Comparison of ENCODE assay signal across 27 cellular contexts in the genomic region with DNA sequence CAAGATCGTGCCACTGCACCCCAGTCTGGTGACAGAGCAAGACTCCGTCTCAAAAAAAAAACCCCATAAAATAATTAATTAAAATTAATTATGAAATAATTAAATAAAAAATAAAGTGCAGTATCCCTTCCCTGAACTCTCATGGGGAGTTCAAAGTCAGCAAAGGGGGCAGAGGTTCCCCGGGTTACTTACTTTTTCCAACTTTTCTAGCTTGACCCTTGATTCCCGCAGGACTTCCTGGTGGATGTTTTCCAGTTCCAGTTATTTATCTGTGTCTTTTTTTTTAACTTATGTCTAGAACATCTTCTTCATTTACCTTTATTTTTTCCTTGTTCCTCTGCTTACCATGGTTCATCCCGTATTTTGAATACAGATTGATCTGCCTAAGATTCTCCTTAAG.
"Had no signal": no experiment of that assay in that cellular context is flagged by ENCODE, and none has a peak within 500 bp of the region (broad histone marks: within the 10 kb centered on the region; RNA-seq: fewer than 3 reads in every experiment).

No MANE protein-coding gene starts in this region.

- H3K4me1 ChIP-seq: breast epithelium, colonic mucosa had no signal

- H3K4me3 ChIP-seq: ascending aorta, breast epithelium, cardiac muscle cell, colonic mucosa had no signal

- H3K36me3 ChIP-seq: breast epithelium, cardiac muscle cell, colonic mucosa, WERI-Rb-1 had no signal

- ATAC-seq: activated CD4-positive, CD25-positive, alpha-beta regulatory T cell treated with anti-CD3 and anti-CD28 coated beads, Interleukin-2, amount 50 U/mL, for 24 hours; activated CD8-positive, alpha-beta T cell treated with anti-CD3 and anti-CD28 coated beads for 36 hours; activated naive CD4-positive, alpha-beta T cell treated with anti-CD3 and anti-CD28 coated beads, Interleukin-2, amount 50 U/mL, for 72 hours; activated T-cell treated with anti-CD3 and anti-CD28 coated beads, Interleukin-2, amount 50 U/mL, for 4 hours; T-helper 17 cell had no signal

- H3K27me3 ChIP-seq: ascending aorta, breast epithelium, cardiac muscle cell, colonic mucosa had no signal

- H3K27ac ChIP-seq: ascending aorta, breast epithelium, cardiac muscle cell, colonic mucosa, epithelial cell of prostate, WERI-Rb-1 had no signal

- H3K9me3 ChIP-seq: ascending aorta, breast epithelium, colonic mucosa had no signal

- DNase-seq: activated B cell treated with CpG ODN at 0.5 μM for 24 hours; activated CD4-positive, alpha-beta T cell treated with anti-CD3 and anti-CD28 coated beads for 48 hours; activated CD4-positive, alpha-beta T cell treated with anti-CD3 and anti-CD28 coated beads, Interleukin-2, amount 50 U/mL, for 1 hour; activated CD4-positive, alpha-beta T cell treated with anti-CD3 and anti-CD28 coated beads, Interleukin-2, amount 50 U/mL, for 48 hours; activated CD8-positive, alpha-beta memory T cell treated with anti-CD3 and anti-CD28 coated beads for 24 hours; activated CD8-positive, alpha-beta T cell treated with anti-CD3 and anti-CD28 coated beads for 36 hours; activated gamma-delta T cell; activated naive CD4-positive, alpha-beta T cell; activated naive CD4-positive, alpha-beta T cell treated with anti-CD3 and anti-CD28 coated beads, Interleukin-2, amount 10 ng/mL, durations not matched to agents 7 days and 5 days; activated naive CD8-positive, alpha-beta T cell treated with anti-CD3 and anti-CD28 coated beads, Interleukin-2, amount 10 ng/mL, durations not matched to agents 7 days and 5 days; activated T-cell treated with anti-CD3 and anti-CD28 coated beads, Interleukin-2, amount 50 U/mL, for 4 hours; central memory CD4-positive, alpha-beta T cell; cerebellar nuclear complex; colonic mucosa; effector CD8-positive, alpha-beta T cell; foreskin fibroblast; head of caudate nucleus; T-helper 1 cell; T-helper 17 cell; T1000; WERI-Rb-1 had no signal
